8 cellular contexts compared by ENCODE assay signal in the genomic region with DNA sequence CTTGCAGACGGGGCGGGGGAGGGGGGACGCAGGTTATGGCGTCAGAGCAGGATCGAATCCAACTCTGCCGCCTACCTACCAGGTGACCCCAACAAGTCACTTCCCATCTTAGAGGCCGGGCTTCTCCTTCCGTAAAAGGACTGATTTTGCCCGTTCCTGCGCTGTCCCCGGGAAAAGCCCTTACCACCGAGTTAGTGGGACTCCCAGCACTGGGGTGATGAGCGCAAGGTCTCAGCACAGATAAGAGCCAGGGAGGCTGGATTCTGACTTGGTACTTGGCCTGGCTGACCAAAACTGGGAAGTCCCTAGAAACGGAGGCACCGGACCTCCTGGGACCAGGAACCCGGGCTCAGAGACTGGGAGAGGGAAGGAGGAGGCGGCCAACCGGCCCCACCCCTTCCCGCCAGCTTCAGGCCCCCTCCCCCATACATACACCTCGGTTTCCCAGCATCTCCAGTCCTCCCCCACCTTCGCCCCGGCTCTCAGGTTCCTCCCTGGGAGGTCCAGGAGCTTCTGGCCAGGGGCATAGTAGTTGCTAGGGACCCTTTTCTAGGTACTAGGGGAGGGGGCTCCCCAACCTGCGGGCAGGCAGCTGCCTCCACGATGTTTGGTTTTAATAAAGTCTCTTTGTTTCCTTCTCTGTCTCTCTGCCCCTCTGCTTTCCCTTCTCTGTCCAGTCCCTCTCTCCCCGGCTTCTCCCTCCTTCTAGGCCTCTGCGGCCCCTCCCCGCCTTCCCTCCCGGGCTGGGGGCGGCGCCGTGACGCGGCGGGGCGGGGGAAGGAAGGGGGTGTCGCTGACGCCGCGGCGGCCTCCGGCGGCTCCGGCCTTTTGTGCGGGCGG. TPM values are rescaled to one million over a fixed set of nuclear protein-coding genes. Genes with fewer than 3 reads are reported as not detected.
DNase-seq lines count a peak whose midpoint lies in the region; ATAC-seq lines count a peak whose summit lies in the region.

Gene GRAMD1A (plus strand): TSS at position 826 of the 840 bp plus-strand sequence. CDS start 156 bp downstream, outside the sequence.

- peak; percentile 59 for ATAC-seq in GM19025 (IDR thresholded peaks at IDR 0.05; ENCODE audit: low read depth, unreplicated experiment)

- DNase-seq in AG08396 (ENCODE audit: low spot score): peak; percentile 97
- peak; percentile 86 for DNase-seq in HK-2 (ENCODE audit: unreplicated experiment)
- DNase-seq in NOMO-1 treated with dmso at 0.1 percent for 144 hours (lab: John Stamatoyannopoulos, UW; ENCODE audit: unreplicated experiment): peak; percentile 71
- DNase-seq in activated T-cell treated with anti-CD3 and anti-CD28 coated beads for 1 hour (ENCODE audit: low read depth): peak; percentile 63
- peak; percentile 97 for DNase-seq in epidermal melanocyte (ENCODE audit: insufficient read length, low spot score)
- DNase-seq in stimulated activated CD8-positive, alpha-beta memory T cell treated with anti-CD3 and anti-CD28 coated beads, Interleukin-4, amount 100 ng/mL, for 24 hours (ENCODE audit: low read depth): peak; percentile 69

- no peaks in the 10 kb centered on the region for H3K9me3 ChIP-seq in mononuclear cell (ENCODE audit: low read depth, low read length)

- no peaks in the 10 kb centered on the region for H3K27me3 ChIP-seq in mononuclear cell (ENCODE audit: insufficient read depth, low read length)

- H3K4me3 ChIP-seq in mononuclear cell (ENCODE audit: low read length): peak within 1 kb of the TSS; percentile 49

- H3K4me1 ChIP-seq in mononuclear cell (ENCODE audit: insufficient read depth, low read length): peaks cover 91% of the 10 kb centered on the region

RNA-seq across cellular contexts. Expression of gene GRAMD1A, which starts in this region (rescaled TPM):
- total RNA-seq in mononuclear cell: 61.5 TPM

Comparison
In these comparisons a context has a peak if more than half of its experiments do, and no peak if none do; other contexts are left out.
1. Peak in every context shown above with its lines: DNase-seq, ATAC-seq and H3K4me3 ChIP-seq.